In genomic region chr3:131743126-131743525, GRCh38 we compare ENCODE assay signal across 3 cellular contexts.
"Had no signal": no experiment of that assay in that cellular context is flagged by ENCODE, and none has a peak within 500 bp of the region (broad histone marks: within the 10 kb centered on the region; RNA-seq: fewer than 3 reads in every experiment).

No MANE protein-coding gene starts in this region.

- DNase-seq: GDM1, GF-D8 had no signal

- H3K4me3 ChIP-seq: GM12878 had no signal

- ATAC-seq: GM12878 had no signal
